In genomic region chr1:169692766-169693460, GRCh38 we compare ENCODE assay signal across 11 cellular contexts. TPM values are rescaled to one million over a fixed set of nuclear protein-coding genes. Genes with fewer than 3 reads are reported as not detected.
DNase-seq lines count a peak whose midpoint lies in the region; ATAC-seq and TF ChIP-seq lines count a peak whose summit lies in the region.
"Had no signal": no experiment of that assay in that cellular context is flagged by ENCODE, and none has a peak within 500 bp of the region (broad histone marks: within the 10 kb centered on the region; RNA-seq: fewer than 3 reads in every experiment).

No MANE protein-coding gene starts in this region.

- H3K9me3 ChIP-seq in Loucy (ENCODE audit: insufficient read depth, low read depth, low read length), result no peaks in the 10 kb centered on the region
- H3K9me3 ChIP-seq: body of pancreas, uterus had no signal

- peaks cover 20% of the 10 kb centered on the region; the same call in 1 of the 2 replicates for H3K36me3 ChIP-seq in Loucy (ENCODE audit: insufficient read depth, low read length)
- H3K36me3 ChIP-seq: uterus had no signal

- H4K20me1 ChIP-seq in Loucy (ENCODE audit: insufficient read depth, low read length, poor library complexity, severe bottlenecking), result no peaks in the 10 kb centered on the region

- no peak for TF ChIP-seq CTCF in Loucy (conservative IDR thresholded peaks at IDR 0.05; ENCODE audit: low read length)

- H3K4me1 ChIP-seq in Loucy (ENCODE audit: insufficient read depth, low read length, poor library complexity, severe bottlenecking), result peaks cover 86% of the 10 kb centered on the region
- H3K4me1 ChIP-seq: body of pancreas, uterus had no signal

- peak overlapping the region; percentile 49 for H3K4me3 ChIP-seq in Loucy (ENCODE audit: low read length, poor library complexity, severe bottlenecking)
- H3K4me3 ChIP-seq: body of pancreas, uterus had no signal

- ATAC-seq in GM18520 (IDR thresholded peaks at IDR 0.05; ENCODE audit: unreplicated experiment), result peak; percentile 50
- ATAC-seq in GM21825 (IDR thresholded peaks at IDR 0.05; ENCODE audit: unreplicated experiment), result peak; percentile 32
- no peak for ATAC-seq in HG03039 (IDR thresholded peaks at IDR 0.05; ENCODE audit: unreplicated experiment)
- ATAC-seq: body of pancreas had no signal

- DNase-seq in myocyte (ENCODE audit: low read depth), result peak; percentile 29
- DNase-seq in NCI-H2196 (lab: John Stamatoyannopoulos, UW; ENCODE audit: unreplicated experiment), result no peak
- DNase-seq in NCI-H774 (lab: John Stamatoyannopoulos, UW), result no peak
- DNase-seq: body of pancreas, midbrain, uterus had no signal

- H3K27me3 ChIP-seq in Loucy (ENCODE audit: insufficient read depth, low read length, poor library complexity, severe bottlenecking), result no peaks in the 10 kb centered on the region
- H3K27me3 ChIP-seq: body of pancreas, uterus had no signal

- peak overlapping the region; percentile 75 for H3K9ac ChIP-seq in Loucy (ENCODE audit: low read depth, low read length, poor library complexity, severe bottlenecking)

- H3K4me2 ChIP-seq in Loucy (ENCODE audit: low read depth, low read length, poor library complexity, severe bottlenecking), result peak overlapping the region; percentile 91

- peaks cover 4% of the 10 kb centered on the region for H3K79me2 ChIP-seq in Loucy (ENCODE audit: insufficient read depth, low read length)

- H2AFZ ChIP-seq in Loucy (ENCODE audit: low read length), result no peak overlapping the region

- H3K9me2 ChIP-seq in Loucy (replicated peaks; ENCODE audit: low read depth, low read length), result no peaks in the 10 kb centered on the region

- peaks cover 42% of the 10 kb centered on the region for H3F3A ChIP-seq in Loucy (ENCODE audit: low read depth)

RNA-seq across cellular contexts. Expression of gene SELL, which starts 18.5 kb away (rescaled TPM):
- total RNA-seq in myocyte, result not detected in 2 replicates
- polyA plus RNA-seq in myocyte (2012), result not detected
- total RNA-seq: NCI-H460 had no signal

RNA-seq across cellular contexts. Expression of gene SELE, which starts 41.0 kb away (rescaled TPM):
- total RNA-seq in myocyte, result not detected in 2 replicates
- polyA plus RNA-seq in myocyte (2012), result not detected
- total RNA-seq: NCI-H460 had no signal
